ENCODE assay signal across 27 cellular contexts in genomic region chr7:94912085-94912484, GRCh38. TPM values are rescaled to one million over a fixed set of nuclear protein-coding genes. Genes with fewer than 3 reads are reported as not detected.
DNase-seq lines count a peak whose midpoint lies in the region; ATAC-seq, FAIRE-seq and TF ChIP-seq lines count a peak whose summit lies in the region.
"Had no signal": no experiment of that assay in that cellular context is flagged by ENCODE, and none has a peak within 500 bp of the region (broad histone marks: within the 10 kb centered on the region; RNA-seq: fewer than 3 reads in every experiment).

No MANE protein-coding gene starts in this region.

- FAIRE-seq in kidney (lab: Jason Lieb, UNC), result peak; percentile 21
- FAIRE-seq: HTR-8/SVneo, small intestine had no signal

- no peaks in the 10 kb centered on the region for H3K9me3 ChIP-seq in SK-N-MC (ENCODE audit: low read depth, low read length)
- H3K9me3 ChIP-seq in kidney (ENCODE audit: control insufficient read depth in 1 of 2, low read length in 2 of 2), result no peaks in the 10 kb centered on the region
- H3K9me3 ChIP-seq in osteoblast (ENCODE audit: low read depth, low read length), result no peaks in the 10 kb centered on the region
- H3K9me3 ChIP-seq: HAP-1, lower lobe of right lung, stomach, transverse colon had no signal

- H3K9ac ChIP-seq in SK-N-MC (ENCODE audit: insufficient read length), result no peak overlapping the region
- H3K9ac ChIP-seq in kidney (ENCODE audit: low read length in 2 of 2), result no peak overlapping the region

- ATAC-seq in GM19467 (IDR thresholded peaks at IDR 0.05; ENCODE audit: unreplicated experiment) (no peak), GM19324 (IDR thresholded peaks at IDR 0.05; ENCODE audit: low FRiP score, unreplicated experiment) (no peak)
- ATAC-seq: activated T-helper 17 cell treated with anti-CD3 and anti-CD28 coated beads, Interleukin-2, amount 50 U/mL, for 72 hours; lower lobe of right lung; T-cell had no signal

- no peaks in the 10 kb centered on the region for H3K79me2 ChIP-seq in osteoblast (ENCODE audit: insufficient read depth, low read length)

- TF ChIP-seq CTCF in kidney (IDR thresholded peaks at IDR 0.05; ENCODE audit: borderline replicate concordance, extremely low read depth, insufficient read depth) (no peak), retinal pigment epithelial cell (conservative IDR thresholded peaks at IDR 0.05; ENCODE audit: low read depth, low read length) (no peak), osteoblast (IDR thresholded peaks at IDR 0.05; ENCODE audit: extremely low read depth, low read depth, low read length) (no peak)

- H3K4me3 ChIP-seq in SK-N-MC, result peak overlapping the region; percentile 41
- H3K4me3 ChIP-seq in kidney (ENCODE audit: low read length in 2 of 2), result no peak overlapping the region
- no peak overlapping the region for H3K4me3 ChIP-seq in retinal pigment epithelial cell (ENCODE audit: low read length)
- no peak overlapping the region for H3K4me3 ChIP-seq in osteoblast (ENCODE audit: insufficient read depth, low read length)
- H3K4me3 ChIP-seq: coronary artery, HAP-1, lower lobe of right lung, stomach, transverse colon had no signal

- H3K4me2 ChIP-seq in osteoblast (ENCODE audit: insufficient read depth, low read length), result no peak overlapping the region

- no peak for DNase-seq in SK-N-MC (ENCODE audit: low read depth, low spot score)
- no peak for DNase-seq in kidney
- peak; percentile 32 for DNase-seq in retinal pigment epithelial cell (ENCODE audit: low read depth)
- no peak for DNase-seq in osteoblast (ENCODE audit: insufficient read length, low spot score, missing footprints)
- DNase-seq: activated CD4-positive, alpha-beta T cell treated with anti-CD3 and anti-CD28 coated beads for 48 hours; activated naive CD8-positive, alpha-beta T cell treated with anti-CD3 and anti-CD28 coated beads, Interleukin-2, amount 10 ng/mL, durations not matched to agents 7 days and 5 days; DND-41; head of caudate nucleus; lower lobe of right lung; NCI-H1105; NCI-H2081; NCI-H524; posterior cingulate gyrus; SHP77 treated with DMSO at 0.1 percent for 48 hours; small intestine; stimulated activated CD4-positive, alpha-beta T cell treated with anti-CD3 and anti-CD28 coated beads, Interleukin-4, amount 100 ng/mL, for 1 hour; stomach; T-cell; transverse colon had no signal

- no peak overlapping the region for H2AFZ ChIP-seq in osteoblast (ENCODE audit: low read length)

- TF ChIP-seq RAD21 in Ishikawa (IDR thresholded peaks at IDR 0.05; ENCODE audit: low read depth), result no peak

- H3K27me3 ChIP-seq in osteoblast (ENCODE audit: insufficient read depth, low read length), result peaks cover 39% of the 10 kb centered on the region

- H4K20me1 ChIP-seq in osteoblast (ENCODE audit: insufficient read depth, low read length), result no peaks in the 10 kb centered on the region

- peak overlapping the region; percentile 76 for H3K27ac ChIP-seq in SK-N-MC
- no peak overlapping the region for H3K27ac ChIP-seq in kidney (ENCODE audit: low read depth in 2 of 2, low read length in 2 of 2)
- H3K27ac ChIP-seq in osteoblast (ENCODE audit: low read depth, low read length), result no peak overlapping the region
- H3K27ac ChIP-seq: coronary artery, lower lobe of right lung, stomach, transverse colon had no signal

- H3K4me1 ChIP-seq in kidney (ENCODE audit: control insufficient read depth in 1 of 2, insufficient read depth in 1 of 2, low read depth in 1 of 2, low read length in 2 of 2), result peaks cover 0 to 7% of the 10 kb centered on the region in 2 donors
- H3K4me1 ChIP-seq in osteoblast (ENCODE audit: insufficient read depth, low read length), result peaks cover 6% of the 10 kb centered on the region

- H3K36me3 ChIP-seq in SK-N-MC (ENCODE audit: insufficient read depth, low read length), result no peaks in the 10 kb centered on the region
- no peaks in the 10 kb centered on the region for H3K36me3 ChIP-seq in kidney (ENCODE audit: control insufficient read depth in 1 of 2, insufficient read depth in 2 of 2, low read length in 2 of 2)
- H3K36me3 ChIP-seq in osteoblast (ENCODE audit: insufficient read depth, low read length), result no peaks in the 10 kb centered on the region
- H3K36me3 ChIP-seq: HAP-1, lower lobe of right lung, stomach, transverse colon had no signal

- no peak for TF ChIP-seq EP300 in Ishikawa (IDR thresholded peaks at IDR 0.05; ENCODE audit: borderline replicate concordance)

- intact Hi-C loops in kidney (cut with DNase I), result no loop called here

TF ChIP-seq in Ishikawa, 13 proteins besides CTCF, POLR2A, EP300 and RAD21:
- TF ChIP-seq CEBPB (IDR thresholded peaks at IDR 0.05), result no peak
- TF ChIP-seq CREB1 (IDR thresholded peaks at IDR 0.05; ENCODE audit: low read depth), result no peak
- no peak for TF ChIP-seq ZBTB7A (IDR thresholded peaks at IDR 0.05; ENCODE audit: low read depth)
- no peak for TF ChIP-seq YY1 (IDR thresholded peaks at IDR 0.05; ENCODE audit: low read depth)
- TF ChIP-seq NFIC (IDR thresholded peaks at IDR 0.05), result peak; percentile 75
- peak; percentile 25; the same call in 1 of the 2 replicates for TF ChIP-seq TEAD4 (IDR thresholded peaks at IDR 0.05)

RNA-seq across cellular contexts. Expression of gene PPP1R9A, which starts 4.7 kb away (rescaled TPM):
- total RNA-seq in kidney, result 25.7 TPM
- 2.6 TPM for polyA plus RNA-seq in kidney (ENCODE audit: insufficient read depth, low read depth, low replicate concordance)
- total RNA-seq in osteoblast, result under 0.01 TPM in 2 replicates
- total RNA-seq: activated T-helper 17 cell treated with anti-CD3 and anti-CD28 coated beads, Interleukin-2, amount 50 U/mL, for 72 hours; OCI-LY7 had no signal

Comparison
In these comparisons a context has a peak if more than half of its experiments do, and no peak if none do; other contexts are left out.
1. RNA of gene PPP1R9A, which starts 4.7 kb away (total RNA-seq): 25.7 TPM in kidney (single experiment); under 0.01 TPM in osteoblast; every median in the first group is over 10 times any median in the second.